ENCODE assay signal across 22 cellular contexts in the genomic region with DNA sequence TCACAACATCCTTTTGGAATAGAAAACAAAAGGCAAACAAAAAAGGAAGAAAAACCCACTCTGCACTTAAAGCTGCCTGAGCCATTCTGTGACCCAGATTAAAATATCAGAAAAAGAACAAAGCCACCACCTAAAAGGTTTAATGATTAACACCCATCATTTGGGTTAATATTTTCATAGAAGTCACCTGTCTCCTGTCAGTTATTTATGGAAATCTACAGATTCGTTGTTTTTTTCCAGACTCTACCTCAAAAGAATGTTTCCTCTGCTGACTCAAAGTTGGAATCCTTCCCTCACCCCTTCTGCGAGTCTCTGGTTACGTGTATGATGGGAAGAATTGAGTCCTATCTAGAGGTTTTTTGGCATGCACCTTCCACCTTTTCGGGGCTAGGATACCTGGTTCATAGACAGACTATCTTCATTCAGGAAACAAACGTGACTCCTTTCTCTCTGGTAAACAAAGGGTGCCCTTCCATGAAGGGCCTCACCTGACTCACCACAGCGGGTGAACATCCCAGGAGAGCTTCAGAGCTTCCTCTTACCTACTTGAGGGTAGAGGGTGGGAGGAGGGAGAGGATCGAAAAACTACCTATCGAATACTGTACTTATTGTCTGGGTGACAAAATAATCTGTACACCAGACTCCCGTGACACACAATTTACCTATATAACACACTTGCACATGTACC. TPM values are rescaled to one million over a fixed set of nuclear protein-coding genes. Genes with fewer than 3 reads are reported as not detected.
DNase-seq lines count a peak whose midpoint lies in the region; ATAC-seq and TF ChIP-seq lines count a peak whose summit lies in the region.
"Had no signal": no experiment of that assay in that cellular context is flagged by ENCODE, and none has a peak within 500 bp of the region (broad histone marks: within the 10 kb centered on the region; RNA-seq: fewer than 3 reads in every experiment).

No MANE protein-coding gene starts in this region.

- POLR2A ChIA-PET in Caco-2 (lab: Charles Lee) (no interaction called here), HCT116 (lab: Charles Lee) (no interaction called here)

- DNase-seq in Caco-2 (no peak), HCT116 (ENCODE audit: low read depth, low spot score) (peak; percentile 19), T-helper 17 cell (no peak), kidney tubule cell (ENCODE audit: low spot score) (peak; percentile 79), T-helper 2 cell (no peak), NCI-H748 treated with DMSO at 0.1 percent for 48 hours (lab: John Stamatoyannopoulos, UW) (no peak), uterus (no peak)
- no peak for DNase-seq in activated CD8-positive, alpha-beta memory T cell treated with anti-CD3 and anti-CD28 coated beads, Interleukin-2, amount 50 U/mL, for 4 hours
- DNase-seq: activated CD4-positive, alpha-beta T cell treated with anti-CD3 and anti-CD28 coated beads, Interleukin-2, amount 50 U/mL, for 48 hours; activated gamma-delta T cell treated with Interleukin-2 at 50 U/mL for 16 hours; colonic mucosa; DMS 273 treated with DMSO at 0.1 percent for 48 hours; GDM1; heart right ventricle; KG1; PC-3 had no signal

- H3K4me1 Mint-ChIP-seq in Caco-2 (ENCODE audit: low read depth, unreplicated experiment) (no peaks in the 10 kb centered on the region), T-helper 17 cell (no peaks in the 10 kb centered on the region)

- H3K9ac ChIP-seq in HCT116 (ENCODE audit: low read length), result peak overlapping the region; percentile 33

- H3K36me3 ChIP-seq in Caco-2 (ENCODE audit: control insufficient read depth, insufficient read depth, low read length) (no peaks in the 10 kb centered on the region), HCT116 (ENCODE audit: control insufficient read depth in 1 of 2, insufficient read depth in 2 of 2, low read length in 2 of 2) (no peaks in the 10 kb centered on the region), uterus (no peaks in the 10 kb centered on the region)
- H3K36me3 ChIP-seq: breast epithelium, colonic mucosa, heart right ventricle, SJSA1 had no signal

- H3K9me3 ChIP-seq in Caco-2 (no peaks in the 10 kb centered on the region), HCT116 (ENCODE audit: control insufficient read depth in 1 of 2, insufficient read depth in 1 of 2, low read depth in 1 of 2, low read length in 2 of 2) (no peaks in the 10 kb centered on the region), T-helper 17 cell (ENCODE audit: control insufficient read depth, low read length, poor library complexity, severe bottlenecking) (no peaks in the 10 kb centered on the region), uterus (no peaks in the 10 kb centered on the region)
- H3K9me3 ChIP-seq: breast epithelium, colonic mucosa, heart right ventricle, SJSA1 had no signal

- H3K79me2 ChIP-seq in HCT116 (ENCODE audit: insufficient read depth, low read length), result no peaks in the 10 kb centered on the region; the same call in 1 of the 2 replicates

- TF ChIP-seq RAD21 in HCT116 (IDR thresholded peaks at IDR 0.05; ENCODE audit: low read depth), result no peak

- no peaks in the 10 kb centered on the region for H3K36me3 Mint-ChIP-seq in Caco-2 (ENCODE audit: insufficient read depth, unreplicated experiment)
- no peaks in the 10 kb centered on the region for H3K36me3 Mint-ChIP-seq in T-helper 17 cell (ENCODE audit: low read depth)

- BruUV-seq in Caco-2 (replicated peaks; lab: Mats Ljungman, UMichigan) (no TSS peak), HCT116 (replicated peaks; lab: Mats Ljungman, UMichigan) (no TSS peak)

- RAD21 ChIA-PET in HCT116 (lab: Charles Lee; ENCODE audit: low non-redundant PET in 1 of 2, low total read pairs in 2 of 2, uncharacterized antibody in 2 of 2, unreplicated experiment in 2 of 2), result no interaction called here

- H3K27me3 ChIP-seq in Caco-2 (replicated peaks; ENCODE audit: control insufficient read depth, insufficient read depth, low read length) (no peaks in the 10 kb centered on the region), HCT116 (ENCODE audit: insufficient read depth, low read length) (no peaks in the 10 kb centered on the region), uterus (no peaks in the 10 kb centered on the region)
- H3K27me3 ChIP-seq: breast epithelium, colonic mucosa, heart right ventricle, SJSA1 had no signal

- H2AFZ ChIP-seq in HCT116 (ENCODE audit: low read depth, low read length, poor library complexity, severe bottlenecking), result no peak overlapping the region

- H3K4me1 ChIP-seq in Caco-2 (peaks cover 5% of the 10 kb centered on the region; the same call in 1 of the 2 replicates), HCT116 (ENCODE audit: control insufficient read depth in 1 of 2, insufficient read depth in 2 of 2, low read length in 2 of 2) (peaks cover 23 to 33% of the 10 kb centered on the region in 2 experiments), uterus (no peaks in the 10 kb centered on the region)
- H3K4me1 ChIP-seq: breast epithelium, colonic mucosa, SJSA1 had no signal

- peak; percentile 95 for ATAC-seq in HCT116
- no peak for ATAC-seq in T-helper 17 cell
- ATAC-seq: heart right ventricle, PC-3, sciatic nerve had no signal

- TF ChIP-seq CTCF in Caco-2 (IDR thresholded peaks at IDR 0.05; ENCODE audit: insufficient read depth in 1 of 2, low read depth in 1 of 2, low read length in 1 of 2, severe bottlenecking in 1 of 2, unreplicated experiment in 1 of 2) (no peak), HCT116 (IDR thresholded peaks at IDR 0.05 in 2 of 3, conservative IDR thresholded peaks at IDR 0.05 in 1 of 3; ENCODE audit: borderline replicate concordance in 1 of 3, insufficient read depth in 1 of 3, low read depth in 2 of 3, low read length in 2 of 3) (no peak), uterus (IDR thresholded peaks at IDR 0.05) (no peak)

- no peaks in the 10 kb centered on the region for H3K9me2 ChIP-seq in HCT116 (ENCODE audit: insufficient read depth)

- H3K27ac ChIP-seq in HCT116 (ENCODE audit: low read depth, low read length) (peak overlapping the region; percentile 74), uterus (no peak overlapping the region)
- H3K27ac ChIP-seq: breast epithelium, C4-2B, colonic mucosa, heart right ventricle, SJSA1 had no signal

- TF ChIP-seq POLR2A in HCT116 (IDR thresholded peaks at IDR 0.05; ENCODE audit: borderline replicate concordance, extremely low read depth, insufficient read depth, insufficient read length), result no peak
- TF ChIP-seq POLR2A in uterus (IDR thresholded peaks at IDR 0.05), result no peak

- intact Hi-C loops in Caco-2 (cut with micrococcal nuclease; ENCODE audit: unreplicated experiment) (no loop called here), HCT116 (cut with micrococcal nuclease) (no loop called here), uterus (cut with DNase I; ENCODE audit: low total_unique reads) (no loop called here)

- H3K27ac Mint-ChIP-seq in Caco-2 (ENCODE audit: unreplicated experiment), result peak overlapping the region; percentile 35
- peak overlapping the region; percentile 2 for H3K27ac Mint-ChIP-seq in T-helper 17 cell

- H3K9me3 Mint-ChIP-seq in Caco-2 (ENCODE audit: unreplicated experiment), result no peaks in the 10 kb centered on the region

- no peak overlapping the region for H3K4me3 ChIP-seq in Caco-2 (ENCODE audit: low read depth, low read length)
- peak overlapping the region in 1 of 2 experiments; percentile 39; a peak in 2 of 4 replicates for H3K4me3 ChIP-seq in HCT116 (replicated peaks in 1 of 2; ENCODE audit: low read depth in 1 of 2, low read length in 2 of 2)
- no peak overlapping the region for H3K4me3 ChIP-seq in uterus
- H3K4me3 ChIP-seq: breast epithelium, colonic mucosa, heart right ventricle, SJSA1 had no signal

- H3K4me3 Mint-ChIP-seq in Caco-2 (ENCODE audit: unreplicated experiment), result no peak overlapping the region
- H3K4me3 Mint-ChIP-seq in T-helper 17 cell, result no peak overlapping the region

- H4K20me1 ChIP-seq in HCT116 (ENCODE audit: insufficient read depth), result no peaks in the 10 kb centered on the region

- H3K27me3 Mint-ChIP-seq in Caco-2 (ENCODE audit: insufficient read depth, unreplicated experiment) (no peaks in the 10 kb centered on the region), T-helper 17 cell (no peaks in the 10 kb centered on the region)

- CTCF ChIA-PET in Caco-2 (lab: Charles Lee), result no interaction called here
- CTCF ChIA-PET in HCT116 (lab: Charles Lee), result no interaction called here

- H3K4me2 ChIP-seq in HCT116 (ENCODE audit: low read length), result peak overlapping the region; percentile 74

TF ChIP-seq in HCT116, 20 proteins besides CTCF, POLR2A, EP300 and RAD21:
- TF ChIP-seq, protein P1, sequence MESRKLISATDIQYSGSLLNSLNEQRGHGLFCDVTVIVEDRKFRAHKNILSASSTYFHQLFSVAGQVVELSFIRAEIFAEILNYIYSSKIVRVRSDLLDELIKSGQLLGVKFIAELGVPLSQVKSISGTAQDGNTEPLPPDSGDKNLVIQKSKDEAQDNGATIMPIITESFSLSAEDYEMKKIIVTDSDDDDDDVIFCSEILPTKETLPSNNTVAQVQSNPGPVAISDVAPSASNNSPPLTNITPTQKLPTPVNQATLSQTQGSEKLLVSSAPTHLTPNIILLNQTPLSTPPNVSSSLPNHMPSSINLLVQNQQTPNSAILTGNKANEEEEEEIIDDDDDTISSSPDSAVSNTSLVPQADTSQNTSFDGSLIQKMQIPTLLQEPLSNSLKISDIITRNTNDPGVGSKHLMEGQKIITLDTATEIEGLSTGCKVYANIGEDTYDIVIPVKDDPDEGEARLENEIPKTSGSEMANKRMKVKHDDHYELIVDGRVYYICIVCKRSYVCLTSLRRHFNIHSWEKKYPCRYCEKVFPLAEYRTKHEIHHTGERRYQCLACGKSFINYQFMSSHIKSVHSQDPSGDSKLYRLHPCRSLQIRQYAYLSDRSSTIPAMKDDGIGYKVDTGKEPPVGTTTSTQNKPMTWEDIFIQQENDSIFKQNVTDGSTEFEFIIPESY (IDR thresholded peaks at IDR 0.05; ENCODE audit: extremely low read depth, insufficient replicate concordance, low read length), result no peak
- no peak for TF ChIP-seq ELF1 (IDR thresholded peaks at IDR 0.05; ENCODE audit: borderline replicate concordance, low read depth)
- TF ChIP-seq ZFX (IDR thresholded peaks at IDR 0.05), result no peak
- no peak for TF ChIP-seq SIN3A (IDR thresholded peaks at IDR 0.05; ENCODE audit: low read depth)

RNA-seq across cellular contexts. Expression of a gene that starts 19.6 kb away (rescaled TPM):
- total RNA-seq in Caco-2 (2022), result 4.1 and 4.2 TPM in 2 replicates
- total RNA-seq in HCT116 (2021; ENCODE audit: unreplicated experiment), result 5.5 TPM
- 1.3 and 1.8 TPM in 2 replicates for polyA plus RNA-seq in HCT116 (2012)
- total RNA-seq in T-helper 17 cell, result 10 to 100 TPM; 59.2 to 82.2 TPM
- 10 to 100 TPM in 2 of 4 donors, 1 to 10 TPM in 2; 2.6 to 35.8 (median 15.0) TPM for total RNA-seq in uterus

RNA-seq across cellular contexts. Expression of a gene that starts 53.8 kb away (rescaled TPM):
- total RNA-seq in Caco-2 (2022), result 1.7 and 2.1 TPM in 2 replicates
- 0.25 TPM for total RNA-seq in HCT116 (2021; ENCODE audit: unreplicated experiment)
- polyA plus RNA-seq in HCT116 (2012), result 0.29 and 0.46 TPM in 2 replicates
- total RNA-seq in T-helper 17 cell, result under 1 TPM; 0.22 to 0.29 TPM
- 1 to 10 TPM in 1 of 4 donors, under 1 TPM in 1, not detected in 2; 0.90 to 1.1 TPM for total RNA-seq in uterus
- total RNA-seq: osteocyte; SJSA1; T-helper 2 cell treated with Interferon-gamma antibody and Interleukin-4, amounts not matched to agents 100 ng/mL and 5 ng/mL, for 36 hours had no signal

Comparison
In these comparisons a context has a peak if more than half of its experiments do, and no peak if none do; other contexts are left out.
1. DNase-seq: peak in HCT116 (single experiment) and kidney tubule cell (single experiment); none in Caco-2 (0 of 2), T-helper 17 cell (0 of 3), activated CD8-positive, alpha-beta memory T cell treated with anti-CD3 and anti-CD28 coated beads, Interleukin-2, amount 50 U/mL, for 4 hours (single experiment), T-helper 2 cell (0 of 5), NCI-H748 treated with DMSO at 0.1 percent for 48 hours (single experiment) and uterus (0 of 2).